In genomic region chr6:111709201-111709600, GRCh38 we compare ENCODE assay signal across 10 cellular contexts.
A peak's percentile ranks its signal among the peaks of the same experiment; 100 is the strongest.
DNase-seq lines count a peak whose midpoint lies in the region; ATAC-seq lines count a peak whose summit lies in the region.
"Had no signal": no experiment of that assay in that cellular context is flagged by ENCODE, and none has a peak within 500 bp of the region (broad histone marks: within the 10 kb centered on the region; RNA-seq: fewer than 3 reads in every experiment).

No MANE protein-coding gene starts in this region.

- no peak overlapping the region for H3K4me3 Mint-ChIP-seq in activated CD8-positive, alpha-beta memory T cell treated with anti-CD3 and anti-CD28 coated beads, Interleukin-2, amount 10 ng/mL, durations not matched to agents 7 days and 5 days
- no peak overlapping the region for H3K4me3 Mint-ChIP-seq in CD8-positive, alpha-beta memory T cell
- no peak overlapping the region for H3K4me3 Mint-ChIP-seq in activated naive CD8-positive, alpha-beta T cell
- H3K4me3 Mint-ChIP-seq in naive thymus-derived CD4-positive, alpha-beta T cell: peak overlapping the region in 1 of 10 donors; percentile 2
- H3K4me3 Mint-ChIP-seq: GM23338 had no signal

- H3K27me3 ChIP-seq in CD8-positive, alpha-beta memory T cell (ENCODE audit: insufficient read depth, low read length, poor library complexity, severe bottlenecking): no peaks in the 10 kb centered on the region
- H3K27me3 ChIP-seq in naive thymus-derived CD4-positive, alpha-beta T cell (ENCODE audit: control insufficient read depth in 2 of 2, insufficient read depth in 2 of 2, low read length in 2 of 2): no peaks in the 10 kb centered on the region

- POLR2A ChIA-PET in CD8-positive, alpha-beta memory T cell (lab: Charles Lee): interaction anchor here (1.5 to 2.3 kb wide), 4 partner anchors 44 to 450 kb away, joined by 4 to 6 read pairs (median 6); a partner anchor contains a TSS
- POLR2A ChIA-PET in naive thymus-derived CD4-positive, alpha-beta T cell (lab: Charles Lee): interaction anchor here (0.7 to 2.4 kb wide), 5 partner anchors 32 to 334 kb away, joined by 3 to 11 read pairs (median 4); no protein-coding TSS in a partner anchor

- H3K4me1 ChIP-seq in CD8-positive, alpha-beta memory T cell (ENCODE audit: insufficient read depth, low read length): peaks cover 49% of the 10 kb centered on the region
- H3K4me1 ChIP-seq in naive thymus-derived CD4-positive, alpha-beta T cell (ENCODE audit: control insufficient read depth in 2 of 2, insufficient read depth in 2 of 2, low read length in 2 of 2): peaks cover 26 to 38% of the 10 kb centered on the region in 2 donors

- peak overlapping the region; percentile 73 for H3K27ac Mint-ChIP-seq in activated CD8-positive, alpha-beta memory T cell treated with anti-CD3 and anti-CD28 coated beads, Interleukin-2, amount 10 ng/mL, durations not matched to agents 7 days and 5 days
- H3K27ac Mint-ChIP-seq in CD8-positive, alpha-beta memory T cell: peak overlapping the region in 7 of 8 donors; percentile 50 to 95 (median 92)
- H3K27ac Mint-ChIP-seq in activated naive CD8-positive, alpha-beta T cell: peak overlapping the region; percentile 91
- peak overlapping the region in 7 of 9 donors; percentile 77 to 98 (median 93) for H3K27ac Mint-ChIP-seq in naive thymus-derived CD4-positive, alpha-beta T cell
- H3K27ac Mint-ChIP-seq: GM23338 had no signal

- no peak overlapping the region for H3K27ac ChIP-seq in CD8-positive, alpha-beta memory T cell (ENCODE audit: low read depth, low read length)
- H3K27ac ChIP-seq in naive thymus-derived CD4-positive, alpha-beta T cell (ENCODE audit: low read depth, low read length): peak overlapping the region; percentile 29

- no peaks in the 10 kb centered on the region for H3K9me3 ChIP-seq in CD8-positive, alpha-beta memory T cell (ENCODE audit: low read length)
- no peaks in the 10 kb centered on the region for H3K9me3 ChIP-seq in naive thymus-derived CD4-positive, alpha-beta T cell (ENCODE audit: control insufficient read depth in 2 of 3, low read length in 3 of 3)

- intact Hi-C loops in naive thymus-derived CD4-positive, alpha-beta T cell (cut with micrococcal nuclease): no loop called here

- H3K4me3 ChIP-seq in CD8-positive, alpha-beta memory T cell (ENCODE audit: low read length): no peak overlapping the region
- no peak overlapping the region for H3K4me3 ChIP-seq in naive thymus-derived CD4-positive, alpha-beta T cell (ENCODE audit: low read length)
- H3K4me3 ChIP-seq: GM23338 had no signal

- peaks cover 53% of the 10 kb centered on the region for H3K36me3 ChIP-seq in CD8-positive, alpha-beta memory T cell (ENCODE audit: insufficient read depth, low read length)
- peaks cover 4 to 38% (median 20%) of the 10 kb centered on the region in 3 experiments for H3K36me3 ChIP-seq in naive thymus-derived CD4-positive, alpha-beta T cell (ENCODE audit: control insufficient read depth in 2 of 3, insufficient read depth in 3 of 3, low read length in 3 of 3)

- no peaks in the 10 kb centered on the region for H3K9me3 Mint-ChIP-seq in activated CD8-positive, alpha-beta memory T cell treated with anti-CD3 and anti-CD28 coated beads, Interleukin-2, amount 10 ng/mL, durations not matched to agents 7 days and 5 days (ENCODE audit: low read depth)
- H3K9me3 Mint-ChIP-seq in CD8-positive, alpha-beta memory T cell: no peaks in the 10 kb centered on the region
- H3K9me3 Mint-ChIP-seq in activated naive CD8-positive, alpha-beta T cell (ENCODE audit: low read depth): no peaks in the 10 kb centered on the region
- H3K9me3 Mint-ChIP-seq in naive thymus-derived CD4-positive, alpha-beta T cell: no peaks in the 10 kb centered on the region
- H3K9me3 Mint-ChIP-seq: GM23338, IgD-negative memory B cell had no signal

- peaks cover 41% of the 10 kb centered on the region for H3K4me1 Mint-ChIP-seq in activated CD8-positive, alpha-beta memory T cell treated with anti-CD3 and anti-CD28 coated beads, Interleukin-2, amount 10 ng/mL, durations not matched to agents 7 days and 5 days
- H3K4me1 Mint-ChIP-seq in CD8-positive, alpha-beta memory T cell: peaks cover 48 to 72% (median 49%) of the 10 kb centered on the region in 3 donors
- peaks cover 46% of the 10 kb centered on the region for H3K4me1 Mint-ChIP-seq in activated naive CD8-positive, alpha-beta T cell (ENCODE audit: low read depth)
- peaks cover 26 to 58% (median 50%) of the 10 kb centered on the region in 7 donors for H3K4me1 Mint-ChIP-seq in naive thymus-derived CD4-positive, alpha-beta T cell

- CTCF ChIA-PET in activated CD8-positive, alpha-beta memory T cell treated with anti-CD3 and anti-CD28 coated beads, Interleukin-2, amount 10 ng/mL, durations not matched to agents 7 days and 5 days (lab: Charles Lee): interaction anchor here (0.8 to 3.2 kb wide), 19 partner anchors 13 to 335 kb away, joined by 3 to 39 read pairs (median 7); no protein-coding TSS in a partner anchor
- CTCF ChIA-PET in CD8-positive, alpha-beta memory T cell (lab: Charles Lee): interaction anchor here (1.0 to 4.3 kb wide), 19 partner anchors 12 to 450 kb away, joined by 3 to 44 read pairs (median 5); a partner anchor contains a TSS
- CTCF ChIA-PET in naive thymus-derived CD4-positive, alpha-beta T cell (lab: Charles Lee): interaction anchor here (0.7 to 3.8 kb wide), 12 partner anchors 10 to 335 kb away, joined by 3 to 61 read pairs (median 5); no protein-coding TSS in a partner anchor

- DNase-seq in activated CD8-positive, alpha-beta memory T cell treated with anti-CD3 and anti-CD28 coated beads, Interleukin-2, amount 10 ng/mL, durations not matched to agents 7 days and 5 days: no peak
- no peak for DNase-seq in activated CD8-positive, alpha-beta memory T cell treated with anti-CD3 and anti-CD28 coated beads, Interleukin-2, amount 50 U/mL, for 4 hours
- no peak for DNase-seq in CD8-positive, alpha-beta memory T cell
- DNase-seq in naive thymus-derived CD4-positive, alpha-beta T cell: no peak
- no peak for DNase-seq in NCI-H2227 (lab: John Stamatoyannopoulos, UW; ENCODE audit: unreplicated experiment)
- DNase-seq in NAMALWA (ENCODE audit: low spot score): no peak
- no peak for DNase-seq in HuH-7 (ENCODE audit: low spot score)

- peaks cover 44% of the 10 kb centered on the region for H3K36me3 Mint-ChIP-seq in activated CD8-positive, alpha-beta memory T cell treated with anti-CD3 and anti-CD28 coated beads, Interleukin-2, amount 10 ng/mL, durations not matched to agents 7 days and 5 days
- peaks cover 4 to 99% (median 11%) of the 10 kb centered on the region in 3 donors for H3K36me3 Mint-ChIP-seq in CD8-positive, alpha-beta memory T cell
- peaks cover 14% of the 10 kb centered on the region for H3K36me3 Mint-ChIP-seq in activated naive CD8-positive, alpha-beta T cell
- H3K36me3 Mint-ChIP-seq in naive thymus-derived CD4-positive, alpha-beta T cell: peaks cover 10 to 50% (median 32%) of the 10 kb centered on the region in 5 donors

- H3K27me3 Mint-ChIP-seq in activated CD8-positive, alpha-beta memory T cell treated with anti-CD3 and anti-CD28 coated beads, Interleukin-2, amount 10 ng/mL, durations not matched to agents 7 days and 5 days: no peaks in the 10 kb centered on the region
- H3K27me3 Mint-ChIP-seq in CD8-positive, alpha-beta memory T cell: peaks cover 0 to 3% of the 10 kb centered on the region in 2 donors
- H3K27me3 Mint-ChIP-seq in activated naive CD8-positive, alpha-beta T cell: no peaks in the 10 kb centered on the region
- no peaks in the 10 kb centered on the region for H3K27me3 Mint-ChIP-seq in naive thymus-derived CD4-positive, alpha-beta T cell
- H3K27me3 Mint-ChIP-seq: IgD-negative memory B cell had no signal

- no peak for ATAC-seq in activated CD8-positive, alpha-beta memory T cell treated with anti-CD3 and anti-CD28 coated beads, Interleukin-2, amount 10 ng/mL, durations not matched to agents 7 days and 5 days
- no peak for ATAC-seq in naive thymus-derived CD4-positive, alpha-beta T cell
